ENCODE assay signal across 24 cellular contexts in genomic region chr17:51741447-51741846, GRCh38.
DNase-seq lines count a peak whose midpoint lies in the region; ATAC-seq, FAIRE-seq and TF ChIP-seq lines count a peak whose summit lies in the region.
"Had no signal": no experiment of that assay in that cellular context is flagged by ENCODE, and none has a peak within 500 bp of the region (broad histone marks: within the 10 kb centered on the region; RNA-seq: fewer than 3 reads in every experiment).

No MANE protein-coding gene starts in this region.

- H4K20me1 ChIP-seq in HepG2 (ENCODE audit: insufficient read depth, low read length), result no peaks in the 10 kb centered on the region

- in situ Hi-C loops in HepG2 (cut with HindIII; ENCODE audit: extremely low pct_ligation_motif_present, low pct_unique_long_range_greater_than_20kb) (no loop called here), Panc1 (cut with HindIII; ENCODE audit: low pct_unique_long_range_greater_than_20kb, low sequenced_read_pairs) (no loop called here)

- H3K36me3 Mint-ChIP-seq in type B pancreatic cell (no peaks in the 10 kb centered on the region), osteocyte (ENCODE audit: unreplicated experiment) (no peaks in the 10 kb centered on the region)
- H3K36me3 Mint-ChIP-seq: CD14-positive monocyte had no signal

- no peak overlapping the region for H3K27ac Mint-ChIP-seq in type B pancreatic cell
- H3K27ac Mint-ChIP-seq in osteocyte (ENCODE audit: unreplicated experiment), result no peak overlapping the region
- H3K27ac Mint-ChIP-seq: B cell, CD14-positive monocyte had no signal

- DNase-seq in HepG2 (ENCODE audit: low spot score) (no peak), right lobe of liver (no peak), Panc1 (ENCODE audit: low read depth, low spot score) (no peak), foreskin keratinocyte (peak; percentile 19 to 26), posterior cingulate gyrus (no peak), type B pancreatic cell (ENCODE audit: extremely low spot score, unreplicated experiment) (no peak), osteocyte (ENCODE audit: extremely low spot score, unreplicated experiment) (no peak)
- DNase-seq: DMS79 treated with DMSO at 0.1 percent for 48 hours; IMR-90; MV-4-11; NCI-H1105 treated with DMSO at 0.1 percent for 48 hours; NCI-H2081 treated with DMSO at 0.1 percent for 48 hours; NCI-H69; NK-92 treated with Interleukin-12 subunit alpha and Interleukin-12 subunit beta, amount 100 ng/mL, for 24 hours; Peyer's patch had no signal

- H3K4me3 Mint-ChIP-seq in type B pancreatic cell, result no peak overlapping the region
- no peak overlapping the region for H3K4me3 Mint-ChIP-seq in osteocyte (ENCODE audit: unreplicated experiment)
- H3K4me3 Mint-ChIP-seq: B cell, CD14-positive monocyte had no signal

- no peak for TF ChIP-seq POLR2A in HepG2 (IDR thresholded peaks at IDR 0.05; ENCODE audit: insufficient read depth in 1 of 2, low read depth in 2 of 2, low read length in 2 of 2)
- TF ChIP-seq POLR2A in right lobe of liver (IDR thresholded peaks at IDR 0.05), result no peak

- no peaks in the 10 kb centered on the region for H3K79me2 ChIP-seq in HepG2 (ENCODE audit: insufficient read depth, low read length)

- H3K4me3 ChIP-seq in HepG2 (replicated peaks in 1 of 3; ENCODE audit: insufficient read depth in 1 of 3, low read depth in 2 of 3, low read length in 3 of 3) (no peak overlapping the region), right lobe of liver (no peak overlapping the region), Panc1 (ENCODE audit: low read depth in 2 of 2, low read length in 2 of 2) (no peak overlapping the region)
- H3K4me3 ChIP-seq: Peyer's patch, SJSA1 had no signal

- no peak overlapping the region for H3K4me2 ChIP-seq in HepG2 (ENCODE audit: low read depth, low read length)
- H3K4me2 ChIP-seq: KMS-11 had no signal

- intact Hi-C loops in HepG2 (cut with micrococcal nuclease; ENCODE audit: unreplicated experiment) (no loop called here), right lobe of liver (cut with DNase I) (no loop called here), Panc1 (cut with micrococcal nuclease; ENCODE audit: unreplicated experiment) (no loop called here), posterior cingulate gyrus (cut with DNase I) (no loop called here)

- no peak for TF ChIP-seq RAD21 in HepG2 (CRISPR knock-in tag; IDR thresholded peaks at IDR 0.05)

- H3K4me1 ChIP-seq in HepG2 (ENCODE audit: insufficient read depth, low read length) (no peaks in the 10 kb centered on the region), right lobe of liver (no peaks in the 10 kb centered on the region), Panc1 (ENCODE audit: control insufficient read depth, insufficient read depth, low read length) (no peaks in the 10 kb centered on the region), foreskin keratinocyte (peaks cover 3% of the 10 kb centered on the region)
- H3K4me1 ChIP-seq: Peyer's patch, SJSA1 had no signal

- ATAC-seq in HepG2 (no peak), right lobe of liver (no peak), Panc1 (peak; percentile 70; the same call in 1 of the 2 replicates), foreskin keratinocyte (peak; percentile 33)
- ATAC-seq: HCT116 had no signal

- H3K9ac ChIP-seq in HepG2 (ENCODE audit: insufficient read depth, low read depth, low read length), result no peak overlapping the region
- H3K9ac ChIP-seq: KMS-11 had no signal

- H3K36me3 ChIP-seq in HepG2 (replicated peaks in 1 of 2; ENCODE audit: control insufficient read depth in 1 of 2, insufficient read depth in 2 of 2, low read length in 2 of 2) (no peaks in the 10 kb centered on the region), right lobe of liver (no peaks in the 10 kb centered on the region), Panc1 (ENCODE audit: control insufficient read depth, insufficient read depth, low read length) (no peaks in the 10 kb centered on the region)
- H3K36me3 ChIP-seq: Peyer's patch, SJSA1 had no signal

- POLR2A ChIA-PET in HepG2 (lab: Yijun Ruan, JAX), result no interaction called here
- POLR2A ChIA-PET in Panc1 (lab: Charles Lee), result no interaction called here

- H3K27me3 Mint-ChIP-seq in type B pancreatic cell (peaks cover 3% of the 10 kb centered on the region), osteocyte (ENCODE audit: unreplicated experiment) (no peaks in the 10 kb centered on the region)

- CTCF ChIA-PET in HepG2 (lab: Yijun Ruan, JAX; ENCODE audit: low intra/inter-chr PET ratio, low total read pairs) (no interaction called here), Panc1 (lab: Charles Lee) (no interaction called here)

- H3K27me3 ChIP-seq in HepG2 (ENCODE audit: control insufficient read depth in 1 of 2, insufficient read depth in 2 of 2, low read length in 2 of 2), result no peaks in the 10 kb centered on the region
- no peaks in the 10 kb centered on the region for H3K27me3 ChIP-seq in right lobe of liver
- H3K27me3 ChIP-seq in Panc1 (ENCODE audit: control insufficient read depth, insufficient read depth, low read length), result no peaks in the 10 kb centered on the region
- H3K27me3 ChIP-seq in foreskin keratinocyte, result no peaks in the 10 kb centered on the region
- H3K27me3 ChIP-seq: Peyer's patch, SJSA1 had no signal

- peaks cover 43% of the 10 kb centered on the region for H3K4me1 Mint-ChIP-seq in type B pancreatic cell (ENCODE audit: unreplicated experiment)
- peaks cover 2% of the 10 kb centered on the region for H3K4me1 Mint-ChIP-seq in osteocyte (ENCODE audit: unreplicated experiment)
- H3K4me1 Mint-ChIP-seq: B cell, CD14-positive monocyte had no signal

- no peak for TF ChIP-seq CTCF in HepG2 (CRISPR knock-in tag; IDR thresholded peaks at IDR 0.05)
- no peak for TF ChIP-seq CTCF in right lobe of liver (IDR thresholded peaks at IDR 0.05)
- TF ChIP-seq CTCF in Panc1 (IDR thresholded peaks at IDR 0.05), result no peak
- no peak for TF ChIP-seq CTCF in foreskin keratinocyte (conservative IDR thresholded peaks at IDR 0.05)
- TF ChIP-seq CTCF in type B pancreatic cell (conservative IDR thresholded peaks at IDR 0.05), result no peak
- no peak for TF ChIP-seq CTCF in osteocyte (IDR thresholded peaks at IDR 0.05)

- no peak overlapping the region for H3K27ac ChIP-seq in HepG2 (ENCODE audit: extremely low read length, insufficient read depth, low read length)
- H3K27ac ChIP-seq in right lobe of liver, result no peak overlapping the region
- H3K27ac ChIP-seq in Panc1 (ENCODE audit: low read length), result no peak overlapping the region
- H3K27ac ChIP-seq in foreskin keratinocyte, result no peak overlapping the region
- H3K27ac ChIP-seq: KMS-11, Peyer's patch, SJSA1 had no signal

- H3K9me3 Mint-ChIP-seq in type B pancreatic cell (no peaks in the 10 kb centered on the region), osteocyte (ENCODE audit: unreplicated experiment) (no peaks in the 10 kb centered on the region)

- no peak overlapping the region for H2AFZ ChIP-seq in HepG2 (ENCODE audit: low read length)

- no peaks in the 10 kb centered on the region for H3K9me3 ChIP-seq in HepG2 (ENCODE audit: low read length)
- H3K9me3 ChIP-seq in right lobe of liver, result no peaks in the 10 kb centered on the region
- no peaks in the 10 kb centered on the region for H3K9me3 ChIP-seq in Panc1 (ENCODE audit: control insufficient read depth, insufficient read depth, low read depth, low read length)
- H3K9me3 ChIP-seq: Peyer's patch, SJSA1 had no signal

- BruUV-seq in HepG2 (replicated peaks; lab: Mats Ljungman, UMichigan), result no TSS peak
- BruUV-seq in Panc1 (replicated peaks; lab: Mats Ljungman, UMichigan), result no TSS peak

- no peak for FAIRE-seq in HepG2 (lab: Jason Lieb, UNC)
- FAIRE-seq: A204.1, D721Med, H1, HTR-8/SVneo had no signal

- TF ChIP-seq EP300 in HepG2 (IDR thresholded peaks at IDR 0.05; ENCODE audit: low read depth in 2 of 2, low read length in 2 of 2) (no peak), HepG2 (CRISPR knock-in tag; IDR thresholded peaks at IDR 0.05; ENCODE audit: borderline replicate concordance) (no peak)

TF ChIP-seq in HepG2, 621 proteins besides CTCF, POLR2A, EP300 and RAD21:
- TF ChIP-seq FOSL2 (CRISPR knock-in tag; IDR thresholded peaks at IDR 0.05) (peak; percentile 59), GLI4 (CRISPR knock-in tag; IDR thresholded peaks at IDR 0.05; ENCODE audit: borderline replicate concordance) (no peak)

Comparison
In these comparisons a context has a peak if more than half of its experiments do, and no peak if none do; other contexts are left out.
1. ATAC-seq: peak in Panc1 (single experiment) and foreskin keratinocyte (single experiment); none in HepG2 (single experiment) and right lobe of liver (0 of 4).
2. DNase-seq: peak in foreskin keratinocyte (2 of 2); none in HepG2 (single experiment), right lobe of liver (0 of 3), Panc1 (single experiment), posterior cingulate gyrus (0 of 10), type B pancreatic cell (single experiment) and osteocyte (single experiment).